In the genomic region with DNA sequence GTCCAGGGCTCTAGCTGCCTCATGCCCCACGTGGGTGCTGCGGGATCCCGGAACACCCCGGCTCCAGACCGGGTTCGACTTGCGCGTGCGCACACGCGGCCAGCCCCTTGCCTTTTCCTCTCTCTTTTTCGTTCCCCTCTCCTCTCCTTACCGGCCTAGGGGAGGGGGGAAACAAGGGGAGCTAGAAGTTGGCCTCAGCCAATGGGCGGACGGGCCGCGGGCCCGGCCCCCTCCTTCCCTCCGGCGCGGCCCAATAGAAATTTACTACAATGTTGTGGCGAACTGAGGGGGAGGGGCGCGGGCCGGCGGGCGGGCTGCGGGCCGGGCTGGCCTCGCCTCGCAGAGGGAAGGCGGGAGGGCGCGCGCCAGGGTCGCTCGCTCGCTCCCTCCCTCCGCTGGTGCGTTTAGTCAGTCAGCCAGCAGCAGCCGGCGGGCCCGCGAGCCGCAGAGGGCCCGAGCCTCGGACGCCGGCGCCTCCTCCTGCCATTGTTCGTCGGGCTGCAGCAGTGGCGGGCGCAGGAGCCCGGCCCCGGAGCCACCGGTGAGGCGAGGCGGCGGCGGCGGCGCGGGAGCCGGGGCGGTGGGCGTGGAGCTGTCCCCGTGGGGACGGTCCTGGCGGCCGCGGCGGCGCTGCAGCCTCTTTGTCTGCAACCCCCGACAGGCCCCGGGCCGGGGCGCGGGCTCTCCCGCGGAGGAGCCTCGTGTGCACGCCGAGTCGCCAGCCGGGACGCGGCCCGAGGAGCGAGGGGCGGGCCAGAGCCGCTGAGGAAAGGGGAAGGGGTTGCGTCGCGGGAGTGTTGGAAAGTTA, we compare ENCODE assay signal across 8 cellular contexts.
DNase-seq lines count a peak whose midpoint lies in the region; ATAC-seq, FAIRE-seq and TF ChIP-seq lines count a peak whose summit lies in the region.

EPB41 (plus strand) TSS at position 342 of the 808 bp plus-strand sequence. CDS start 72,869 bp downstream, outside the sequence.

- DNase-seq in GM13977 (ENCODE audit: low spot score): peak; percentile 97
- DNase-seq in NCI-H187 treated with DMSO at 0.1 percent for 48 hours (lab: John Stamatoyannopoulos, UW): peak; percentile 80
- peak; percentile 91 for DNase-seq in T-helper 2 cell treated with Interferon-gamma antibody and Interleukin-4, amounts not matched to agents 5 μg/mL and 100 μg/mL, for 36 hours (ENCODE audit: low spot score)
- DNase-seq in anterior cingulate cortex (lab: John Stamatoyannopoulos, UW): peak in 56 of 58 donors; percentile 10 to 86 (median 72)
- DNase-seq in hepatic stellate cell (ENCODE audit: low spot score): peak; percentile 94
- DNase-seq in putamen (ENCODE audit: low spot score): peak; percentile 85
- peak; percentile 96 for DNase-seq in urothelium cell line (ENCODE audit: low spot score)

- H3K4me1 Mint-ChIP-seq in T-helper 2 cell treated with Interferon-gamma antibody and Interleukin-4, amounts not matched to agents 5 μg/mL and 100 μg/mL, for 36 hours (ENCODE audit: low read depth): peaks cover 33% of the 10 kb centered on the region

- H3K9me3 Mint-ChIP-seq in T-helper 2 cell treated with Interferon-gamma antibody and Interleukin-4, amounts not matched to agents 5 μg/mL and 100 μg/mL, for 36 hours: no peaks in the 10 kb centered on the region

- peak within 1 kb of the TSS; percentile 96 for H3K4me3 Mint-ChIP-seq in T-helper 2 cell treated with Interferon-gamma antibody and Interleukin-4, amounts not matched to agents 5 μg/mL and 100 μg/mL, for 36 hours

- no peaks in the 10 kb centered on the region for H3K27me3 Mint-ChIP-seq in T-helper 2 cell treated with Interferon-gamma antibody and Interleukin-4, amounts not matched to agents 5 μg/mL and 100 μg/mL, for 36 hours (ENCODE audit: low read depth)

- in situ Hi-C loops in GM13977 (cut with MboI; ENCODE audit: low pct_unique_long_range_greater_than_20kb, low sequenced_read_pairs, unreplicated experiment): no loop called here

- FAIRE-seq in urothelium cell line (lab: Jason Lieb, UNC): peak; percentile 27

- H3K36me3 Mint-ChIP-seq in T-helper 2 cell treated with Interferon-gamma antibody and Interleukin-4, amounts not matched to agents 5 μg/mL and 100 μg/mL, for 36 hours (ENCODE audit: low read depth): peaks cover 10% of the 10 kb centered on the region

- H3K27ac Mint-ChIP-seq in T-helper 2 cell treated with Interferon-gamma antibody and Interleukin-4, amounts not matched to agents 5 μg/mL and 100 μg/mL, for 36 hours: peak within 1 kb of the TSS; percentile 92

- TF ChIP-seq CTCF in GM13977 (IDR thresholded peaks at IDR 0.05; ENCODE audit: extremely low read depth, insufficient read depth, missing control alignments): no peak

- peak; percentile 80 for ATAC-seq in HG02938 (IDR thresholded peaks at IDR 0.05; ENCODE audit: unreplicated experiment)

Comparison
In these comparisons a context has a peak if more than half of its experiments do, and no peak if none do; other contexts are left out.
1. Peak in every context shown above with its lines: DNase-seq and ATAC-seq.